17 cellular contexts compared by ENCODE assay signal in the genomic region with DNA sequence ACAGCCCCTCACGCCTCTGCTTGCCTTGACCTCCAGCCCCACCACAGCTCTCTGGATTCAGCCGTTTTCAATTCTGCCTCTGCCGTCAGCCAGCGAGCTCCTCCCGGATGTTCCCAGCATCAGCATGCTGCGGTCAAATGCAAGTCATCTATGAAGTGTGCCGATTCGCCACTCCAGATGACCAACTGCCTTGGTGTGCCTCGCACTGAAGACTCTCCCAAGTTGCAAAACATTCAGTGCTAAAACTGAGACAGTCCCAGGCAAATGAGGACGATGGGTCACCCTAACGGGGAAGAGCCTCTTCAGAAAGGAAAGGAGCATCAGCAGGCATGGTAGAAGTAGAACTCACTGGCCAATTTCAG. TPM values are rescaled to one million over a fixed set of nuclear protein-coding genes. Genes with fewer than 3 reads are reported as not detected.
DNase-seq lines count a peak whose midpoint lies in the region; ATAC-seq and TF ChIP-seq lines count a peak whose summit lies in the region.
"Had no signal": no experiment of that assay in that cellular context is flagged by ENCODE, and none has a peak within 500 bp of the region (broad histone marks: within the 10 kb centered on the region; RNA-seq: fewer than 3 reads in every experiment).

No MANE protein-coding gene starts in this region.

- no peak overlapping the region; the same call in 1 of the 2 replicates for H3K27ac Mint-ChIP-seq in GM23338
- H3K27ac Mint-ChIP-seq: activated naive CD8-positive, alpha-beta T cell treated with anti-CD3 and anti-CD28 coated beads, Interleukin-2, amount 10 ng/mL, durations not matched to agents 7 days and 5 days; activated T-helper 1 cell treated with anti-CD3 and anti-CD28 coated beads, Interleukin-12 subunit alpha, Interleukin-12 subunit beta, Interleukin-2, Interleukin-4 antibody, amounts not matched to agents 30 ng/mL and 10 ng/mL and 1 ng/mL, durations not matched to agents 14 hours and 24 hours and 36 hours; endodermal cell had no signal

- H3K4me1 Mint-ChIP-seq in GM23338 = peaks cover 13% of the 10 kb centered on the region

- H3K9me3 ChIP-seq in ovary (no peaks in the 10 kb centered on the region), right lobe of liver (no peaks in the 10 kb centered on the region)

- H3K4me1 ChIP-seq in GM23338 (ENCODE audit: insufficient read depth) (no peaks in the 10 kb centered on the region), ovary (ENCODE audit: insufficient read depth) (peaks cover 2% of the 10 kb centered on the region), right lobe of liver (no peaks in the 10 kb centered on the region)

- WGBS in ovary, 3 donors = 40 to 60% (median 45%) methylated on average over 11 of the region's 11 CpGs
- WGBS in right lobe of liver (ENCODE audit: insufficient coverage, low coverage, low lambda C conversion rate, missing lambda C conversion rate) = 68% methylated on average over 10 of the region's 11 CpGs

- peaks cover 4% of the 10 kb centered on the region for H3K27me3 Mint-ChIP-seq in GM23338 (ENCODE audit: insufficient read depth, low read depth, poor library complexity)
- H3K27me3 Mint-ChIP-seq: central memory CD8-positive, alpha-beta T cell had no signal

- H3K4me3 ChIP-seq in GM23338 (no peak overlapping the region), ovary (no peak overlapping the region), right lobe of liver (no peak overlapping the region)

- no peak overlapping the region for H3K27ac ChIP-seq in GM23338 (ENCODE audit: low read depth)
- H3K27ac ChIP-seq in ovary = peak overlapping the region in 1 of 2 donors; percentile 10
- H3K27ac ChIP-seq in right lobe of liver = no peak overlapping the region

- H3K4me3 Mint-ChIP-seq in GM23338 = no peak overlapping the region
- H3K4me3 Mint-ChIP-seq: activated naive CD8-positive, alpha-beta T cell treated with anti-CD3 and anti-CD28 coated beads, Interleukin-2, amount 10 ng/mL, durations not matched to agents 7 days and 5 days; activated T-helper 1 cell treated with anti-CD3 and anti-CD28 coated beads, Interleukin-12 subunit alpha, Interleukin-12 subunit beta, Interleukin-2, Interleukin-4 antibody, amounts not matched to agents 30 ng/mL and 10 ng/mL and 1 ng/mL, durations not matched to agents 14 hours and 24 hours and 36 hours; central memory CD8-positive, alpha-beta T cell; endodermal cell had no signal

- H3K79me2 ChIP-seq in GM23338 (replicated peaks; ENCODE audit: insufficient read depth) = no peaks in the 10 kb centered on the region

- ATAC-seq in GM23338 (no peak), HG02571 (IDR thresholded peaks at IDR 0.05; ENCODE audit: unreplicated experiment) (no peak), right lobe of liver (no peak), HG02798 (IDR thresholded peaks at IDR 0.05; ENCODE audit: poor library complexity, unreplicated experiment) (no peak)

- no peak overlapping the region for H3K4me2 ChIP-seq in GM23338

- intact Hi-C loops in ovary (cut with DNase I) = loop anchor here (5.0 to 10.0 kb wide), 5 partner anchors 89 to 222 kb away; a partner anchor contains a TSS
- intact Hi-C loops in right lobe of liver (cut with DNase I) = loop anchor here (5.0 to 10.0 kb wide), 3 partner anchors 99 to 152 kb away; no protein-coding TSS in a partner anchor

- H3K36me3 ChIP-seq in GM23338 (ENCODE audit: insufficient read depth) = no peaks in the 10 kb centered on the region
- H3K36me3 ChIP-seq in ovary = no peaks in the 10 kb centered on the region
- H3K36me3 ChIP-seq in right lobe of liver = no peaks in the 10 kb centered on the region

- DNase-seq in AG08395 (ENCODE audit: low spot score) (peak; percentile 90), GM23338 (ENCODE audit: low spot score) (no peak), fibroblast of gingiva (ENCODE audit: low read depth) (peak; percentile 84), ovary (peak in 3 of 5 donors; percentile 23 to 50 (median 45)), NCI-H446 treated with DMSO at 0.1 percent for 48 hours (lab: John Stamatoyannopoulos, UW) (no peak), right lobe of liver (no peak)
- DNase-seq: activated CD8-positive, alpha-beta memory T cell treated with anti-CD3 and anti-CD28 coated beads for 24 hours; activated naive CD8-positive, alpha-beta T cell treated with anti-CD3 and anti-CD28 coated beads, Interleukin-2, amount 10 ng/mL, durations not matched to agents 7 days and 5 days; endodermal cell; NCI-H2029; NCI-H510A treated with DMSO at 0.1 percent for 48 hours; SHP77; stimulated activated naive CD4-positive, alpha-beta T cell had no signal

- no peaks in the 10 kb centered on the region for H3K9me3 Mint-ChIP-seq in GM23338
- H3K9me3 Mint-ChIP-seq: activated naive CD8-positive, alpha-beta T cell treated with anti-CD3 and anti-CD28 coated beads, Interleukin-2, amount 10 ng/mL, durations not matched to agents 7 days and 5 days; activated T-helper 1 cell treated with anti-CD3 and anti-CD28 coated beads, Interleukin-12 subunit alpha, Interleukin-12 subunit beta, Interleukin-2, Interleukin-4 antibody, amounts not matched to agents 30 ng/mL and 10 ng/mL and 1 ng/mL, durations not matched to agents 14 hours and 24 hours and 36 hours; central memory CD8-positive, alpha-beta T cell; endodermal cell had no signal

- TF ChIP-seq CTCF in GM23338 (conservative IDR thresholded peaks at IDR 0.05; ENCODE audit: low read depth in 2 of 2) (no peak), ovary (IDR thresholded peaks at IDR 0.05) (no peak), right lobe of liver (IDR thresholded peaks at IDR 0.05) (no peak)

- no peaks in the 10 kb centered on the region for H4K20me1 ChIP-seq in GM23338 (replicated peaks; ENCODE audit: insufficient read depth)

- no peaks in the 10 kb centered on the region for H3K9me2 ChIP-seq in GM23338 (ENCODE audit: insufficient read depth)

- no peak for TF ChIP-seq POLR2A in ovary (IDR thresholded peaks at IDR 0.05)
- no peak for TF ChIP-seq POLR2A in right lobe of liver (IDR thresholded peaks at IDR 0.05)

- peak overlapping the region; percentile 70; the same call in 1 of the 2 replicates for H2AFZ ChIP-seq in GM23338

- H3K27me3 ChIP-seq in GM23338 (ENCODE audit: insufficient read depth) (no peaks in the 10 kb centered on the region), ovary (no peaks in the 10 kb centered on the region), right lobe of liver (no peaks in the 10 kb centered on the region)

- no peaks in the 10 kb centered on the region for H3F3A ChIP-seq in GM23338 (replicated peaks; ENCODE audit: low read depth)

- no peaks in the 10 kb centered on the region for H3K36me3 Mint-ChIP-seq in GM23338 (ENCODE audit: low read depth)
- H3K36me3 Mint-ChIP-seq: activated naive CD8-positive, alpha-beta T cell treated with anti-CD3 and anti-CD28 coated beads, Interleukin-2, amount 10 ng/mL, durations not matched to agents 7 days and 5 days had no signal

- no peak for TF ChIP-seq EP300 in ovary (IDR thresholded peaks at IDR 0.05)

TF ChIP-seq in GM23338, 12 proteins besides CTCF, POLR2A, EP300 and RAD21 (continues in another document):
- TF ChIP-seq ZNF114 (CRISPR knock-in tag; IDR thresholded peaks at IDR 0.05) (no peak), ZNF331 (CRISPR knock-in tag; IDR thresholded peaks at IDR 0.05; ENCODE audit: low read depth) (no peak), CREB1 (CRISPR knock-in tag; IDR thresholded peaks at IDR 0.05; ENCODE audit: low read depth) (no peak), NANOG (IDR thresholded peaks at IDR 0.05; ENCODE audit: borderline replicate concordance) (no peak), JUNB (IDR thresholded peaks at IDR 0.05; ENCODE audit: unreplicated experiment) (no peak), STAT1 (IDR thresholded peaks at IDR 0.05; ENCODE audit: unreplicated experiment) (no peak), EZH2 (IDR thresholded peaks at IDR 0.05; ENCODE audit: low read depth, unreplicated experiment) (no peak)
- TF ChIP-seq, protein P1, sequence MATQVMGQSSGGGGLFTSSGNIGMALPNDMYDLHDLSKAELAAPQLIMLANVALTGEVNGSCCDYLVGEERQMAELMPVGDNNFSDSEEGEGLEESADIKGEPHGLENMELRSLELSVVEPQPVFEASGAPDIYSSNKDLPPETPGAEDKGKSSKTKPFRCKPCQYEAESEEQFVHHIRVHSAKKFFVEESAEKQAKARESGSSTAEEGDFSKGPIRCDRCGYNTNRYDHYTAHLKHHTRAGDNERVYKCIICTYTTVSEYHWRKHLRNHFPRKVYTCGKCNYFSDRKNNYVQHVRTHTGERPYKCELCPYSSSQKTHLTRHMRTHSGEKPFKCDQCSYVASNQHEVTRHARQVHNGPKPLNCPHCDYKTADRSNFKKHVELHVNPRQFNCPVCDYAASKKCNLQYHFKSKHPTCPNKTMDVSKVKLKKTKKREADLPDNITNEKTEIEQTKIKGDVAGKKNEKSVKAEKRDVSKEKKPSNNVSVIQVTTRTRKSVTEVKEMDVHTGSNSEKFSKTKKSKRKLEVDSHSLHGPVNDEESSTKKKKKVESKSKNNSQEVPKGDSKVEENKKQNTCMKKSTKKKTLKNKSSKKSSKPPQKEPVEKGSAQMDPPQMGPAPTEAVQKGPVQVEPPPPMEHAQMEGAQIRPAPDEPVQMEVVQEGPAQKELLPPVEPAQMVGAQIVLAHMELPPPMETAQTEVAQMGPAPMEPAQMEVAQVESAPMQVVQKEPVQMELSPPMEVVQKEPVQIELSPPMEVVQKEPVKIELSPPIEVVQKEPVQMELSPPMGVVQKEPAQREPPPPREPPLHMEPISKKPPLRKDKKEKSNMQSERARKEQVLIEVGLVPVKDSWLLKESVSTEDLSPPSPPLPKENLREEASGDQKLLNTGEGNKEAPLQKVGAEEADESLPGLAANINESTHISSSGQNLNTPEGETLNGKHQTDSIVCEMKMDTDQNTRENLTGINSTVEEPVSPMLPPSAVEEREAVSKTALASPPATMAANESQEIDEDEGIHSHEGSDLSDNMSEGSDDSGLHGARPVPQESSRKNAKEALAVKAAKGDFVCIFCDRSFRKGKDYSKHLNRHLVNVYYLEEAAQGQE (IDR thresholded peaks at IDR 0.05; ENCODE audit: unreplicated experiment) = no peak
- TF ChIP-seq, protein P2, sequence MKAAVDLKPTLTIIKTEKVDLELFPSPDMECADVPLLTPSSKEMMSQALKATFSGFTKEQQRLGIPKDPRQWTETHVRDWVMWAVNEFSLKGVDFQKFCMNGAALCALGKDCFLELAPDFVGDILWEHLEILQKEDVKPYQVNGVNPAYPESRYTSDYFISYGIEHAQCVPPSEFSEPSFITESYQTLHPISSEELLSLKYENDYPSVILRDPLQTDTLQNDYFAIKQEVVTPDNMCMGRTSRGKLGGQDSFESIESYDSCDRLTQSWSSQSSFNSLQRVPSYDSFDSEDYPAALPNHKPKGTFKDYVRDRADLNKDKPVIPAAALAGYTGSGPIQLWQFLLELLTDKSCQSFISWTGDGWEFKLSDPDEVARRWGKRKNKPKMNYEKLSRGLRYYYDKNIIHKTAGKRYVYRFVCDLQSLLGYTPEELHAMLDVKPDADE (IDR thresholded peaks at IDR 0.05) = no peak

RNA-seq across cellular contexts. Expression of a gene that starts 30.5 kb away (rescaled TPM):
- total RNA-seq in GM23338 (2014; rRNA removed; shearing (Covaris generic)) = 15.9 and 28.6 TPM in 2 replicates
- polyA plus RNA-seq in GM23338 (2016; fragmentation: Nextera tagmentation; extraction: Ambion mirVana) = 14.3 and 16.6 TPM in 2 replicates
- total RNA-seq in ovary = 10 to 100 TPM; 16.7 to 28.1 (median 18.8) TPM
- 10 to 100 TPM in 1 of 2 donors, 1 to 10 TPM in 1; 6.9 to 10.2 TPM for polyA plus RNA-seq in ovary
- 1 to 10 TPM; 3.5 to 7.9 (median 5.5) TPM for total RNA-seq in right lobe of liver

Comparison
In these comparisons a context has a peak if more than half of its experiments do, and no peak if none do; other contexts are left out.
1. DNase-seq: peak in AG08395 (single experiment), fibroblast of gingiva (single experiment) and ovary (3 of 5); none in GM23338 (single experiment), NCI-H446 treated with DMSO at 0.1 percent for 48 hours (single experiment) and right lobe of liver (0 of 3).